ENCODE assay signal across 1 cellular context in the genomic region with DNA sequence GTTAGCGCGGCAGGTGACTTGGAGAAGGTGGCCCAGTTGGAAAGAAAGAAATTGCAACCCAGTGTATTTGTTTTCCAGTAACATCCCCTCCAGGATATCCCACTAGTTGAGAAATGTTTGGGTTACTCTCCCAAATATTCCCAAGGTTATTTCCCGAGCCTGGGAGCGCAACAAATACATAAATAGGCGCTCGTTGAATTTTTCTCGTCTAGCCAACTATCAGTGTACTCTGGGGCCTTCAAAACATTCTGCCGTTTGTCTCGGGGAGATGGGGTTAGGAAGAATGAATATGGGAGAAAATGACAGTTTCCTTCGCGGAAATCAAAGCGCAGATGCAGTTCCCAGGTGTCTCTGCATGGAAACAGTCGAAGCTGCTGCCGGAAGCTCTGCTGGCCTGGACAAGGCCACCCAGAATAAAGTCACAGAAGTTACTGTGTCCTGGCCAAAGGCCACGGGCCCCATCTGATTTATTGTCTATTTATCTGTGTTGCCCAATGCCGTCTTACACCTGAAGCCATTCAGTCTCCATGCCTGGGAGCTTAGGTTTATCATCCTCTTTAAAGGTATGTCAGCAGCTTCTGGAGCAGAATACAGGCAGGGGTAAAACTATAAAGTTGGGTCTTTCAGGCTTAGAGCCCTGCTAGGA.
TF ChIP-seq lines count a peak whose summit lies in the region.

No MANE protein-coding gene starts in this region.

TF ChIP-seq in HepG2, 621 proteins besides CTCF, POLR2A, EP300 and RAD21 (continues in another document):
- peak; percentile 61 for TF ChIP-seq ZFX (CRISPR knock-in tag; IDR thresholded peaks at IDR 0.05; ENCODE audit: low read depth)
- no peak for TF ChIP-seq ZNF432 (CRISPR knock-in tag; IDR thresholded peaks at IDR 0.05; ENCODE audit: borderline replicate concordance)
- peak; percentile 74 for TF ChIP-seq SIN3A (IDR thresholded peaks at IDR 0.05; ENCODE audit: borderline replicate concordance, low read depth, low read length)
- peak; percentile 46; the same call in 1 of the 2 replicates for TF ChIP-seq RARA (CRISPR knock-in tag; IDR thresholded peaks at IDR 0.05)
- 0 out of 2 replicates have a peak, but pooled peaks have one; percentile 11 for TF ChIP-seq FOXA3 (CRISPR knock-in tag; IDR thresholded peaks at IDR 0.05)
- 0 out of 2 replicates have a peak, but pooled peaks have one; percentile 37 for TF ChIP-seq HOXA3 (CRISPR knock-in tag; IDR thresholded peaks at IDR 0.05)
- peak; percentile 35; the same call in 1 of the 2 replicates for TF ChIP-seq HDAC2 (CRISPR knock-in tag; IDR thresholded peaks at IDR 0.05)
- peak; percentile 44; the same call in 1 of the 2 replicates for TF ChIP-seq GATAD2A (CRISPR knock-in tag; IDR thresholded peaks at IDR 0.05)
- no peak for TF ChIP-seq ZNF543 (CRISPR knock-in tag; IDR thresholded peaks at IDR 0.05)
- TF ChIP-seq SP5 (CRISPR knock-in tag; IDR thresholded peaks at IDR 0.05; ENCODE audit: borderline replicate concordance, low read depth): 0 out of 2 replicates have a peak, but pooled peaks have one; percentile 16
- TF ChIP-seq, protein P1, sequence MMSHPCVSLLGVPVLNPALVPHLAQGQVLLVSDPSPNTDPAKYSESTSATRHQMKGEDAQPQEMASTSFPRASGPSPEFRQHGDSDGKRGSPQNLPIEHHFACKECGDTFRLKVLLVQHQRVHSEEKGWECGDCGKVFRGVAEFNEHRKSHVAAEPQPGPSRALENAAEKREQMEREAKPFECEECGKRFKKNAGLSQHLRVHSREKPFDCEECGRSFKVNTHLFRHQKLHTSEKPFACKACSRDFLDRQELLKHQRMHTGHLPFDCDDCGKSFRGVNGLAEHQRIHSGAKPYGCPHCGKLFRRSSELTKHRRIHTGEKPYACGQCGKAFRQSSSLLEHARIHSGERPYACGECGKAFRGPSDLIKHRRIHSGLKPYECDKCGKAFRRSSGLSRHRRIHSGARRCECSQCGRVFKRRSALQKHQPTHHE (CRISPR knock-in tag; IDR thresholded peaks at IDR 0.05; ENCODE audit: borderline replicate concordance): no peak
- TF ChIP-seq MED1 (CRISPR knock-in tag; IDR thresholded peaks at IDR 0.05): peak; percentile 31; the same call in 1 of the 2 replicates
- TF ChIP-seq, protein P2, sequence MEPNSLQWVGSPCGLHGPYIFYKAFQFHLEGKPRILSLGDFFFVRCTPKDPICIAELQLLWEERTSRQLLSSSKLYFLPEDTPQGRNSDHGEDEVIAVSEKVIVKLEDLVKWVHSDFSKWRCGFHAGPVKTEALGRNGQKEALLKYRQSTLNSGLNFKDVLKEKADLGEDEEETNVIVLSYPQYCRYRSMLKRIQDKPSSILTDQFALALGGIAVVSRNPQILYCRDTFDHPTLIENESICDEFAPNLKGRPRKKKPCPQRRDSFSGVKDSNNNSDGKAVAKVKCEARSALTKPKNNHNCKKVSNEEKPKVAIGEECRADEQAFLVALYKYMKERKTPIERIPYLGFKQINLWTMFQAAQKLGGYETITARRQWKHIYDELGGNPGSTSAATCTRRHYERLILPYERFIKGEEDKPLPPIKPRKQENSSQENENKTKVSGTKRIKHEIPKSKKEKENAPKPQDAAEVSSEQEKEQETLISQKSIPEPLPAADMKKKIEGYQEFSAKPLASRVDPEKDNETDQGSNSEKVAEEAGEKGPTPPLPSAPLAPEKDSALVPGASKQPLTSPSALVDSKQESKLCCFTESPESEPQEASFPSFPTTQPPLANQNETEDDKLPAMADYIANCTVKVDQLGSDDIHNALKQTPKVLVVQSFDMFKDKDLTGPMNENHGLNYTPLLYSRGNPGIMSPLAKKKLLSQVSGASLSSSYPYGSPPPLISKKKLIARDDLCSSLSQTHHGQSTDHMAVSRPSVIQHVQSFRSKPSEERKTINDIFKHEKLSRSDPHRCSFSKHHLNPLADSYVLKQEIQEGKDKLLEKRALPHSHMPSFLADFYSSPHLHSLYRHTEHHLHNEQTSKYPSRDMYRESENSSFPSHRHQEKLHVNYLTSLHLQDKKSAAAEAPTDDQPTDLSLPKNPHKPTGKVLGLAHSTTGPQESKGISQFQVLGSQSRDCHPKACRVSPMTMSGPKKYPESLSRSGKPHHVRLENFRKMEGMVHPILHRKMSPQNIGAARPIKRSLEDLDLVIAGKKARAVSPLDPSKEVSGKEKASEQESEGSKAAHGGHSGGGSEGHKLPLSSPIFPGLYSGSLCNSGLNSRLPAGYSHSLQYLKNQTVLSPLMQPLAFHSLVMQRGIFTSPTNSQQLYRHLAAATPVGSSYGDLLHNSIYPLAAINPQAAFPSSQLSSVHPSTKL (CRISPR knock-in tag; IDR thresholded peaks at IDR 0.05): peak; percentile 57; the same call in 1 of the 2 replicates
- TF ChIP-seq, protein P3, sequence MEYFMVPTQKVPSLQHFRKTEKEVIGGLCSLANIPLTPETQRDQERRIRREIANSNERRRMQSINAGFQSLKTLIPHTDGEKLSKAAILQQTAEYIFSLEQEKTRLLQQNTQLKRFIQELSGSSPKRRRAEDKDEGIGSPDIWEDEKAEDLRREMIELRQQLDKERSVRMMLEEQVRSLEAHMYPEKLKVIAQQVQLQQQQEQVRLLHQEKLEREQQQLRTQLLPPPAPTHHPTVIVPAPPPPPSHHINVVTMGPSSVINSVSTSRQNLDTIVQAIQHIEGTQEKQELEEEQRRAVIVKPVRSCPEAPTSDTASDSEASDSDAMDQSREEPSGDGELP (IDR thresholded peaks at IDR 0.05; ENCODE audit: borderline replicate concordance, low read depth): 0 out of 2 replicates have a peak, but pooled peaks have one; percentile 24
- TF ChIP-seq, protein P4, sequence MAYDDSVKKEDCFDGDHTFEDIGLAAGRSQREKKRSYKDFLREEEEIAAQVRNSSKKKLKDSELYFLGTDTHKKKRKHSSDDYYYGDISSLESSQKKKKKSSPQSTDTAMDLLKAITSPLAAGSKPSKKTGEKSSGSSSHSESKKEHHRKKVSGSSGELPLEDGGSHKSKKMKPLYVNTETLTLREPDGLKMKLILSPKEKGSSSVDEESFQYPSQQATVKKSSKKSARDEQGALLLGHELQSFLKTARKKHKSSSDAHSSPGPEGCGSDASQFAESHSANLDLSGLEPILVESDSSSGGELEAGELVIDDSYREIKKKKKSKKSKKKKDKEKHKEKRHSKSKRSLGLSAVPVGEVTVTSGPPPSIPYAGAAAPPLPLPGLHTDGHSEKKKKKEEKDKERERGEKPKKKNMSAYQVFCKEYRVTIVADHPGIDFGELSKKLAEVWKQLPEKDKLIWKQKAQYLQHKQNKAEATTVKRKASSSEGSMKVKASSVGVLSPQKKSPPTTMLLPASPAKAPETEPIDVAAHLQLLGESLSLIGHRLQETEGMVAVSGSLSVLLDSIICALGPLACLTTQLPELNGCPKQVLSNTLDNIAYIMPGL (CRISPR knock-in tag; IDR thresholded peaks at IDR 0.05; ENCODE audit: borderline replicate concordance in 1 of 2, low read depth in 1 of 2): 0 out of 4 replicates have a peak, but pooled peaks of 1 of the 2 experiments have one; percentile 17
- TF ChIP-seq AKAP8 (CRISPR knock-in tag; IDR thresholded peaks at IDR 0.05): no peak
- no peak for TF ChIP-seq SCMH1 (CRISPR knock-in tag; IDR thresholded peaks at IDR 0.05; ENCODE audit: borderline replicate concordance)
- TF ChIP-seq RXRB (CRISPR knock-in tag; IDR thresholded peaks at IDR 0.05; ENCODE audit: borderline replicate concordance): peak; percentile 74
- TF ChIP-seq, protein P5, sequence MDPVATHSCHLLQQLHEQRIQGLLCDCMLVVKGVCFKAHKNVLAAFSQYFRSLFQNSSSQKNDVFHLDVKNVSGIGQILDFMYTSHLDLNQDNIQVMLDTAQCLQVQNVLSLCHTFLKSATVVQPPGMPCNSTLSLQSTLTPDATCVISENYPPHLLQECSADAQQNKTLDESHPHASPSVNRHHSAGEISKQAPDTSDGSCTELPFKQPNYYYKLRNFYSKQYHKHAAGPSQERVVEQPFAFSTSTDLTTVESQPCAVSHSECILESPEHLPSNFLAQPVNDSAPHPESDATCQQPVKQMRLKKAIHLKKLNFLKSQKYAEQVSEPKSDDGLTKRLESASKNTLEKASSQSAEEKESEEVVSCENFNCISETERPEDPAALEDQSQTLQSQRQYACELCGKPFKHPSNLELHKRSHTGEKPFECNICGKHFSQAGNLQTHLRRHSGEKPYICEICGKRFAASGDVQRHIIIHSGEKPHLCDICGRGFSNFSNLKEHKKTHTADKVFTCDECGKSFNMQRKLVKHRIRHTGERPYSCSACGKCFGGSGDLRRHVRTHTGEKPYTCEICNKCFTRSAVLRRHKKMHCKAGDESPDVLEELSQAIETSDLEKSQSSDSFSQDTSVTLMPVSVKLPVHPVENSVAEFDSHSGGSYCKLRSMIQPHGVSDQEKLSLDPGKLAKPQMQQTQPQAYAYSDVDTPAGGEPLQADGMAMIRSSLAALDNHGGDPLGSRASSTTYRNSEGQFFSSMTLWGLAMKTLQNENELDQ (CRISPR knock-in tag; IDR thresholded peaks at IDR 0.05; ENCODE audit: borderline replicate concordance): no peak
- peak; percentile 71 for TF ChIP-seq SALL1 (CRISPR knock-in tag; IDR thresholded peaks at IDR 0.05)
- TF ChIP-seq ZNF672 (CRISPR knock-in tag; IDR thresholded peaks at IDR 0.05): no peak
- no peak for TF ChIP-seq ZNF496 (CRISPR knock-in tag; IDR thresholded peaks at IDR 0.05; ENCODE audit: insufficient replicate concordance)
- TF ChIP-seq KDM3A (CRISPR knock-in tag; IDR thresholded peaks at IDR 0.05; ENCODE audit: low read depth): no peak
- peak; percentile 52; the same call in 1 of the 2 replicates for TF ChIP-seq SOX5 (CRISPR knock-in tag; IDR thresholded peaks at IDR 0.05; ENCODE audit: borderline replicate concordance)
- peak; percentile 74 for TF ChIP-seq CEBPG (CRISPR knock-in tag; IDR thresholded peaks at IDR 0.05)
- TF ChIP-seq, protein P6, sequence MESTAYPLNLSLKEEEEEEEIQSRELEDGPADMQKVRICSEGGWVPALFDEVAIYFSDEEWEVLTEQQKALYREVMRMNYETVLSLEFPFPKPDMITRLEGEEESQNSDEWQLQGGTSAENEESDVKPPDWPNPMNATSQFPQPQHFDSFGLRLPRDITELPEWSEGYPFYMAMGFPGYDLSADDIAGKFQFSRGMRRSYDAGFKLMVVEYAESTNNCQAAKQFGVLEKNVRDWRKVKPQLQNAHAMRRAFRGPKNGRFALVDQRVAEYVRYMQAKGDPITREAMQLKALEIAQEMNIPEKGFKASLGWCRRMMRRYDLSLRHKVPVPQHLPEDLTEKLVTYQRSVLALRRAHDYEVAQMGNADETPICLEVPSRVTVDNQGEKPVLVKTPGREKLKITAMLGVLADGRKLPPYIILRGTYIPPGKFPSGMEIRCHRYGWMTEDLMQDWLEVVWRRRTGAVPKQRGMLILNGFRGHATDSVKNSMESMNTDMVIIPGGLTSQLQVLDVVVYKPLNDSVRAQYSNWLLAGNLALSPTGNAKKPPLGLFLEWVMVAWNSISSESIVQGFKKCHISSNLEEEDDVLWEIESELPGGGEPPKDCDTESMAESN (CRISPR knock-in tag; conservative IDR thresholded peaks at IDR 0.05): no peak
- TF ChIP-seq ZNF616 (CRISPR knock-in tag; IDR thresholded peaks at IDR 0.05; ENCODE audit: low read depth): no peak
- no peak for TF ChIP-seq ESRRA (CRISPR knock-in tag; IDR thresholded peaks at IDR 0.05; ENCODE audit: low read depth)
- TF ChIP-seq MEIS2 (CRISPR knock-in tag; IDR thresholded peaks at IDR 0.05): peak; percentile 37; the same call in 1 of the 2 replicates
- TF ChIP-seq, protein P7, sequence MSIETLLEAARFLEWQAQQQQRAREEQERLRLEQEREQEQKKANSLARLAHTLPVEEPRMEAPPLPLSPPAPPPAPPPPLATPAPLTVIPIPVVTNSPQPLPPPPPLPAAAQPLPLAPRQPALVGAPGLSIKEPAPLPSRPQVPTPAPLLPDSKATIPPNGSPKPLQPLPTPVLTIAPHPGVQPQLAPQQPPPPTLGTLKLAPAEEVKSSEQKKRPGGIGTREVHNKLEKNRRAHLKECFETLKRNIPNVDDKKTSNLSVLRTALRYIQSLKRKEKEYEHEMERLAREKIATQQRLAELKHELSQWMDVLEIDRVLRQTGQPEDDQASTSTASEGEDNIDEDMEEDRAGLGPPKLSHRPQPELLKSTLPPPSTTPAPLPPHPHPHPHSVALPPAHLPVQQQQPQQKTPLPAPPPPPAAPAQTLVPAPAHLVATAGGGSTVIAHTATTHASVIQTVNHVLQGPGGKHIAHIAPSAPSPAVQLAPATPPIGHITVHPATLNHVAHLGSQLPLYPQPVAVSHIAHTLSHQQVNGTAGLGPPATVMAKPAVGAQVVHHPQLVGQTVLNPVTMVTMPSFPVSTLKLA (IDR thresholded peaks at IDR 0.05): no peak
- TF ChIP-seq RBAK (CRISPR knock-in tag; IDR thresholded peaks at IDR 0.05): no peak
- TF ChIP-seq HNF4A (CRISPR knock-in tag; IDR thresholded peaks at IDR 0.05): peak; percentile 71
- TF ChIP-seq ZNF143 (CRISPR knock-in tag; IDR thresholded peaks at IDR 0.05): peak; percentile 53; the same call in 1 of the 2 replicates
- peak; percentile 45; the same call in 1 of the 2 replicates for TF ChIP-seq HDAC1 (CRISPR knock-in tag; IDR thresholded peaks at IDR 0.05)
- peak; percentile 60 for TF ChIP-seq HNF4G (IDR thresholded peaks at IDR 0.05; ENCODE audit: borderline replicate concordance, low read depth, low read length)
- TF ChIP-seq HNF4G (CRISPR knock-in tag; IDR thresholded peaks at IDR 0.05; ENCODE audit: borderline replicate concordance, low read depth): no peak
- TF ChIP-seq ZNF207 (IDR thresholded peaks at IDR 0.05; ENCODE audit: borderline replicate concordance): no peak
- no peak for TF ChIP-seq ZNF562 (CRISPR knock-in tag; IDR thresholded peaks at IDR 0.05; ENCODE audit: borderline replicate concordance)
- no peak for TF ChIP-seq CREB1 (IDR thresholded peaks at IDR 0.05)
- TF ChIP-seq CREB1 (CRISPR knock-in tag; IDR thresholded peaks at IDR 0.05): no peak
- TF ChIP-seq SMYD3 (CRISPR knock-in tag; IDR thresholded peaks at IDR 0.05): no peak
- peak; percentile 81; the same call in 1 of the 2 replicates for TF ChIP-seq ETV5 (CRISPR knock-in tag; IDR thresholded peaks at IDR 0.05; ENCODE audit: borderline replicate concordance)
- no peak for TF ChIP-seq HES4 (CRISPR knock-in tag; IDR thresholded peaks at IDR 0.05; ENCODE audit: borderline replicate concordance)
- no peak for TF ChIP-seq KDM5A (IDR thresholded peaks at IDR 0.05; ENCODE audit: borderline replicate concordance, low read length)
- no peak for TF ChIP-seq CAMTA2 (CRISPR knock-in tag; IDR thresholded peaks at IDR 0.05; ENCODE audit: borderline replicate concordance)
- TF ChIP-seq SOX13 (IDR thresholded peaks at IDR 0.05): no peak
- TF ChIP-seq SOX13 (CRISPR knock-in tag; conservative IDR thresholded peaks at IDR 0.05 in 1 of 2, IDR thresholded peaks at IDR 0.05 in 1 of 2): peak in 1 of 2 experiments; percentile 67; a peak in 2 of 4 replicates
- no peak for TF ChIP-seq GABPA (IDR thresholded peaks at IDR 0.05; ENCODE audit: low read depth, low read length)
- TF ChIP-seq GABPA (CRISPR knock-in tag; IDR thresholded peaks at IDR 0.05; ENCODE audit: low read depth): peak; percentile 63; the same call in 1 of the 2 replicates
- TF ChIP-seq MED13 (CRISPR knock-in tag; IDR thresholded peaks at IDR 0.05): 0 out of 2 replicates have a peak, but pooled peaks have one; percentile 38
- no peak for TF ChIP-seq ZNF75D (CRISPR knock-in tag; IDR thresholded peaks at IDR 0.05; ENCODE audit: borderline replicate concordance)
